Comparison of ENCODE assay signal across 1 cellular context in the genomic region with DNA sequence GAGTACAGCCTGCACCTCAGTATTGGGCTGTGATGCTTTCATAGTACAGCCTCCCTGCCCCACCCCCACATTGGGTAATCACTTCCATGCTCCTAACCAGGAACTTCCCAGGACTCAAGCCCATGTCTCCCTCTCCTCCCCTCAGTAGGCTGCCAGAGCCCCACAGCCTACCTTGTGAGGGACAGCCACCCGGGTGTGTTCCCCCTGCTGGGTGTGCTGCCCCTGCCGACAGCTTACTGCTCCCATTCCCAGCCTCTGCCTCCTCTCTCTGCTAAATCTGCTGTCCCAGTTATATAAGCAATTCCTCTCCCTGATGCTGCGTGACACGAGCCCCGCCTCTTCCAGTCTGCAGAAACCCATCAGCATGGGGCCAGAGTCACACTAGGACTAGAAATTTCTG.
TF ChIP-seq lines count a peak whose summit lies in the region.

TSS of gene RSKR (minus strand) at position 270 of the 400 bp plus-strand sequence. CDS start at position 246, 24 bp downstream.

TF ChIP-seq in neural cell, 6 proteins besides CTCF, POLR2A, EP300 and RAD21 (continued from another document):
- TF ChIP-seq, protein P1, sequence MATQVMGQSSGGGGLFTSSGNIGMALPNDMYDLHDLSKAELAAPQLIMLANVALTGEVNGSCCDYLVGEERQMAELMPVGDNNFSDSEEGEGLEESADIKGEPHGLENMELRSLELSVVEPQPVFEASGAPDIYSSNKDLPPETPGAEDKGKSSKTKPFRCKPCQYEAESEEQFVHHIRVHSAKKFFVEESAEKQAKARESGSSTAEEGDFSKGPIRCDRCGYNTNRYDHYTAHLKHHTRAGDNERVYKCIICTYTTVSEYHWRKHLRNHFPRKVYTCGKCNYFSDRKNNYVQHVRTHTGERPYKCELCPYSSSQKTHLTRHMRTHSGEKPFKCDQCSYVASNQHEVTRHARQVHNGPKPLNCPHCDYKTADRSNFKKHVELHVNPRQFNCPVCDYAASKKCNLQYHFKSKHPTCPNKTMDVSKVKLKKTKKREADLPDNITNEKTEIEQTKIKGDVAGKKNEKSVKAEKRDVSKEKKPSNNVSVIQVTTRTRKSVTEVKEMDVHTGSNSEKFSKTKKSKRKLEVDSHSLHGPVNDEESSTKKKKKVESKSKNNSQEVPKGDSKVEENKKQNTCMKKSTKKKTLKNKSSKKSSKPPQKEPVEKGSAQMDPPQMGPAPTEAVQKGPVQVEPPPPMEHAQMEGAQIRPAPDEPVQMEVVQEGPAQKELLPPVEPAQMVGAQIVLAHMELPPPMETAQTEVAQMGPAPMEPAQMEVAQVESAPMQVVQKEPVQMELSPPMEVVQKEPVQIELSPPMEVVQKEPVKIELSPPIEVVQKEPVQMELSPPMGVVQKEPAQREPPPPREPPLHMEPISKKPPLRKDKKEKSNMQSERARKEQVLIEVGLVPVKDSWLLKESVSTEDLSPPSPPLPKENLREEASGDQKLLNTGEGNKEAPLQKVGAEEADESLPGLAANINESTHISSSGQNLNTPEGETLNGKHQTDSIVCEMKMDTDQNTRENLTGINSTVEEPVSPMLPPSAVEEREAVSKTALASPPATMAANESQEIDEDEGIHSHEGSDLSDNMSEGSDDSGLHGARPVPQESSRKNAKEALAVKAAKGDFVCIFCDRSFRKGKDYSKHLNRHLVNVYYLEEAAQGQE (IDR thresholded peaks at IDR 0.05; ENCODE audit: borderline replicate concordance): no peak
- TF ChIP-seq MXI1 (conservative IDR thresholded peaks at IDR 0.05; ENCODE audit: poor library complexity, severe bottlenecking) (no peak), TAF1 (IDR thresholded peaks at IDR 0.05; ENCODE audit: low read depth) (no peak), SMC3 (conservative IDR thresholded peaks at IDR 0.05; ENCODE audit: poor library complexity) (no peak), EZH2 (IDR thresholded peaks at IDR 0.05; ENCODE audit: borderline replicate concordance, insufficient read depth, low read length, poor library complexity, severe bottlenecking) (no peak)
